20 cellular contexts compared by ENCODE assay signal in genomic region chr1:176196728-176197127, GRCh38. TPM values are rescaled to one million over a fixed set of nuclear protein-coding genes. Genes with fewer than 3 reads are reported as not detected.
DNase-seq lines count a peak whose midpoint lies in the region; ATAC-seq and TF ChIP-seq lines count a peak whose summit lies in the region.
"Had no signal": no experiment of that assay in that cellular context is flagged by ENCODE, and none has a peak within 500 bp of the region (broad histone marks: within the 10 kb centered on the region; RNA-seq: fewer than 3 reads in every experiment).

No MANE protein-coding gene starts in this region.

- ATAC-seq in activated CD8-positive, alpha-beta memory T cell treated with anti-CD3 and anti-CD28 coated beads, Interleukin-2, amount 10 ng/mL, durations not matched to agents 7 days and 5 days: peak; percentile 76
- no peak for ATAC-seq in GM19455 (IDR thresholded peaks at IDR 0.05; ENCODE audit: unreplicated experiment)
- no peak for ATAC-seq in HG03378 (IDR thresholded peaks at IDR 0.05; ENCODE audit: unreplicated experiment)
- ATAC-seq: A549 had no signal

- H3K27me3 ChIP-seq in neutrophil: no peaks in the 10 kb centered on the region

- H3K9me3 ChIP-seq in HEK293 (ENCODE audit: control insufficient read depth, insufficient read depth, low read depth, low read length) (no peaks in the 10 kb centered on the region), neutrophil (no peaks in the 10 kb centered on the region)
- H3K9me3 ChIP-seq: A549 had no signal

- H3K4me3 Mint-ChIP-seq in activated CD8-positive, alpha-beta memory T cell treated with anti-CD3 and anti-CD28 coated beads, Interleukin-2, amount 10 ng/mL, durations not matched to agents 7 days and 5 days: peak overlapping the region; percentile 70
- peak overlapping the region; percentile 76 for H3K4me3 Mint-ChIP-seq in activated T-helper 1 cell treated with anti-CD3 and anti-CD28 coated beads, Interleukin-12 subunit alpha, Interleukin-12 subunit beta, Interleukin-2, Interleukin-4 antibody, amounts not matched to agents 30 ng/mL and 10 ng/mL and 1 ng/mL, durations not matched to agents 14 hours and 24 hours and 36 hours

- no peak for DNase-seq in activated CD8-positive, alpha-beta memory T cell treated with anti-CD3 and anti-CD28 coated beads, Interleukin-2, amount 10 ng/mL, durations not matched to agents 7 days and 5 days
- no peak for DNase-seq in activated CD8-positive, alpha-beta memory T cell treated with anti-CD3 and anti-CD28 coated beads for 24 hours
- DNase-seq in activated T-helper 1 cell treated with anti-CD3 and anti-CD28 coated beads, Interleukin-12 subunit alpha, Interleukin-12 subunit beta, Interleukin-2, Interleukin-4 antibody, amounts not matched to agents 30 ng/mL and 10 ng/mL and 1 ng/mL, durations not matched to agents 14 hours and 24 hours and 36 hours (ENCODE audit: low spot score): no peak
- DNase-seq in SKM-1 (lab: John Stamatoyannopoulos, UW; ENCODE audit: unreplicated experiment): no peak
- DNase-seq: activated CD4-positive, alpha-beta T cell treated with anti-CD3 and anti-CD28 coated beads, Interleukin-2, amount 50 U/mL, for 48 hours; anterior cingulate cortex; IMR-90; MM.1S; NCI-H1694; NCI-H748 treated with DMSO at 0.1 percent for 48 hours; nucleus accumbens; Right ventricle myocardium superior; stimulated activated CD4-positive, alpha-beta T cell treated with anti-CD3 and anti-CD28 coated beads, Interleukin-2, amount 100 ng/mL, for 48 hours had no signal

- POLR2A ChIA-PET in HEK293 (lab: Yijun Ruan, JAX): no interaction called here

- H3K27me3 Mint-ChIP-seq in activated CD8-positive, alpha-beta memory T cell treated with anti-CD3 and anti-CD28 coated beads, Interleukin-2, amount 10 ng/mL, durations not matched to agents 7 days and 5 days: no peaks in the 10 kb centered on the region
- H3K27me3 Mint-ChIP-seq in activated T-helper 1 cell treated with anti-CD3 and anti-CD28 coated beads, Interleukin-12 subunit alpha, Interleukin-12 subunit beta, Interleukin-2, Interleukin-4 antibody, amounts not matched to agents 30 ng/mL and 10 ng/mL and 1 ng/mL, durations not matched to agents 14 hours and 24 hours and 36 hours (ENCODE audit: insufficient read depth): no peaks in the 10 kb centered on the region

- H3K4me3 ChIP-seq in HEK293 (ENCODE audit: low read depth, low read length) (no peak overlapping the region), neutrophil (ENCODE audit: low read depth in 1 of 2, low read length in 1 of 2) (no peak overlapping the region)
- H3K4me3 ChIP-seq: A549, smooth muscle cell had no signal

- no peaks in the 10 kb centered on the region; a peak in 1 of 3 replicates for H3K36me3 ChIP-seq in HEK293 (ENCODE audit: control insufficient read depth in 2 of 2, insufficient read depth in 1 of 2, low read length in 2 of 2)
- no peaks in the 10 kb centered on the region for H3K36me3 ChIP-seq in neutrophil

- no peak overlapping the region for H3K27ac ChIP-seq in HEK293 (ENCODE audit: extremely low read depth, low read depth, low read length)
- H3K27ac ChIP-seq in neutrophil: peak overlapping the region; percentile 22
- H3K27ac ChIP-seq: A549, epithelial cell of prostate had no signal

- H3K4me1 ChIP-seq in HEK293 (ENCODE audit: control insufficient read depth, insufficient read depth, low read length) (no peaks in the 10 kb centered on the region), neutrophil (ENCODE audit: control insufficient read depth in 1 of 2, insufficient read depth in 1 of 2, low read depth in 1 of 2, low read length in 1 of 2) (peaks cover 42 to 66% of the 10 kb centered on the region in 2 experiments)
- H3K4me1 ChIP-seq: A549 had no signal

- CTCF ChIA-PET in activated CD8-positive, alpha-beta memory T cell treated with anti-CD3 and anti-CD28 coated beads, Interleukin-2, amount 10 ng/mL, durations not matched to agents 7 days and 5 days (lab: Charles Lee): no interaction called here
- CTCF ChIA-PET in HEK293 (lab: Yijun Ruan, JAX): no interaction called here

- peaks cover 3% of the 10 kb centered on the region for H3K9me3 Mint-ChIP-seq in activated CD8-positive, alpha-beta memory T cell treated with anti-CD3 and anti-CD28 coated beads, Interleukin-2, amount 10 ng/mL, durations not matched to agents 7 days and 5 days (ENCODE audit: low read depth)
- H3K9me3 Mint-ChIP-seq in activated T-helper 1 cell treated with anti-CD3 and anti-CD28 coated beads, Interleukin-12 subunit alpha, Interleukin-12 subunit beta, Interleukin-2, Interleukin-4 antibody, amounts not matched to agents 30 ng/mL and 10 ng/mL and 1 ng/mL, durations not matched to agents 14 hours and 24 hours and 36 hours: peaks cover 7% of the 10 kb centered on the region

- intact Hi-C loops in activated T-helper 1 cell treated with anti-CD3 and anti-CD28 coated beads, Interleukin-12 subunit alpha, Interleukin-12 subunit beta, Interleukin-2, Interleukin-4 antibody, amounts not matched to agents 30 ng/mL and 10 ng/mL and 1 ng/mL, durations not matched to agents 14 hours and 24 hours and 36 hours (cut with micrococcal nuclease): loop anchor here (1.0 kb wide), 1 partner anchor 11 kb away; the partner anchor contains the start of gene COP1

- H3K36me3 Mint-ChIP-seq in activated CD8-positive, alpha-beta memory T cell treated with anti-CD3 and anti-CD28 coated beads, Interleukin-2, amount 10 ng/mL, durations not matched to agents 7 days and 5 days: peaks cover 28% of the 10 kb centered on the region
- H3K36me3 Mint-ChIP-seq in activated T-helper 1 cell treated with anti-CD3 and anti-CD28 coated beads, Interleukin-12 subunit alpha, Interleukin-12 subunit beta, Interleukin-2, Interleukin-4 antibody, amounts not matched to agents 30 ng/mL and 10 ng/mL and 1 ng/mL, durations not matched to agents 14 hours and 24 hours and 36 hours (ENCODE audit: low read depth): peaks cover 5% of the 10 kb centered on the region

- peak overlapping the region; percentile 74 for H3K27ac Mint-ChIP-seq in activated CD8-positive, alpha-beta memory T cell treated with anti-CD3 and anti-CD28 coated beads, Interleukin-2, amount 10 ng/mL, durations not matched to agents 7 days and 5 days
- peak overlapping the region; percentile 47 for H3K27ac Mint-ChIP-seq in activated T-helper 1 cell treated with anti-CD3 and anti-CD28 coated beads, Interleukin-12 subunit alpha, Interleukin-12 subunit beta, Interleukin-2, Interleukin-4 antibody, amounts not matched to agents 30 ng/mL and 10 ng/mL and 1 ng/mL, durations not matched to agents 14 hours and 24 hours and 36 hours

- H3K4me1 Mint-ChIP-seq in activated CD8-positive, alpha-beta memory T cell treated with anti-CD3 and anti-CD28 coated beads, Interleukin-2, amount 10 ng/mL, durations not matched to agents 7 days and 5 days: peaks cover 52% of the 10 kb centered on the region
- H3K4me1 Mint-ChIP-seq in activated T-helper 1 cell treated with anti-CD3 and anti-CD28 coated beads, Interleukin-12 subunit alpha, Interleukin-12 subunit beta, Interleukin-2, Interleukin-4 antibody, amounts not matched to agents 30 ng/mL and 10 ng/mL and 1 ng/mL, durations not matched to agents 14 hours and 24 hours and 36 hours (ENCODE audit: low read depth): peaks cover 59% of the 10 kb centered on the region

- TF ChIP-seq CTCF in HEK293 (tag by site-specific recombination; IDR thresholded peaks at IDR 0.05): no peak
- no peak for TF ChIP-seq CTCF in neutrophil (IDR thresholded peaks at IDR 0.05)

TF ChIP-seq in HEK293, 187 proteins besides CTCF, POLR2A, EP300 and RAD21:
- TF ChIP-seq PRDM1 (tag by site-specific recombination; IDR thresholded peaks at IDR 0.05) (peak; percentile 10; the same call in 1 of the 2 replicates), ATF2 (tag by site-specific recombination; IDR thresholded peaks at IDR 0.05; ENCODE audit: low read depth) (no peak), ZBTB44 (tag by site-specific recombination; IDR thresholded peaks at IDR 0.05) (no peak)

RNA-seq across cellular contexts. Expression of gene COP1, which starts 10.4 kb away (rescaled TPM):
- total RNA-seq in activated CD8-positive, alpha-beta memory T cell treated with anti-CD3 and anti-CD28 coated beads, Interleukin-2, amount 10 ng/mL, durations not matched to agents 7 days and 5 days: 10 to 100 TPM; 37.5 to 47.8 TPM
- total RNA-seq in activated T-helper 1 cell treated with anti-CD3 and anti-CD28 coated beads, Interleukin-12 subunit alpha, Interleukin-12 subunit beta, Interleukin-2, Interleukin-4 antibody, amounts not matched to agents 30 ng/mL and 10 ng/mL and 1 ng/mL, durations not matched to agents 14 hours and 24 hours and 36 hours: 49.2 and 51.7 TPM in 2 replicates
